ENCODE assay signal across 8 cellular contexts in the genomic region with DNA sequence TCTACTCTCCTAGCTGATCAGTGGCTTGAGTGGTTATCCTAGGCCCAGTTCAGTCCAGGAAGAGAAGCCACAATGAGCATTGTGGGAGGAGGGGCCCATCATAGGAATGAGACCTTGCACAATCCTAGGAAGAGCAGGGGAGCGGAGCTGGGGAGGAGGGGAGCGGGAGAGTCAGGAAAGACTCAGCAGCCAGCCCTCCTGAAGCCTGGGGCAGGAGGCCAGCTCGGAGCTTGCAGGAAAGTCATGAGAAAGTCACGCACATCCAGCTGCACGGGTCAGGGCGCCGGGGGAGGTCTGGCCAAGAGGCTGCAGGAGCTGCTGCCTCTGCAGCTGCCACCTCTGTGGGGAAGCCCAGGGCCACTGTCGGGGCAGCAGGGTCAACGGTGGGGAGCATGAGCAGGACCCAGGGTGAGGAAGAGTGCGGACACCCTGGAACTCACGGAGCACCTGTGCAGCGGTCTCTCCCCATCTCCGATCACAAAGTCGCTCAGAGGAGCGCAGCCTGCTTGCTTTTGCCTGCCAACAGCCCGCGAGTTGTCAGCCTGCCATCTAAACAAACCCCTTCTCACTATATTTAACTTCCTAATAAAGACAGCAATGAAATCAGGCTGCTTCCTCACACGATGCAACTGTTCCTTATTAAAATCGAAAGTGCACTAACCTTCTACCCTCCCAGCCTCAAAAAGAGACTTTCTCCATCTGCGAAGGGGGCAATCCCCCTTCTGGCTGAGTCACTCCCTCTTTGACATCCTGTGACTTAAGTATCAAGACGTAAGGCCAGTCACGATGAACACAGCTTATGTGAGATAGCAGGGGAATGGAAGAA. TPM values are rescaled to one million over a fixed set of nuclear protein-coding genes. Genes with fewer than 3 reads are reported as not detected.
DNase-seq lines count a peak whose midpoint lies in the region; ATAC-seq and TF ChIP-seq lines count a peak whose summit lies in the region.

No MANE protein-coding gene starts in this region.

- H3K4me3 Mint-ChIP-seq in naive thymus-derived CD4-positive, alpha-beta T cell: no peak overlapping the region

- H3K27me3 ChIP-seq in naive thymus-derived CD4-positive, alpha-beta T cell (ENCODE audit: control insufficient read depth in 2 of 2, insufficient read depth in 2 of 2, low read length in 2 of 2): no peaks in the 10 kb centered on the region

- ATAC-seq in naive thymus-derived CD4-positive, alpha-beta T cell: peak; percentile 65
- no peak for ATAC-seq in HG03457 (IDR thresholded peaks at IDR 0.05; ENCODE audit: unreplicated experiment)
- ATAC-seq in HG02571 (IDR thresholded peaks at IDR 0.05; ENCODE audit: unreplicated experiment): no peak

- H3K4me1 ChIP-seq in naive thymus-derived CD4-positive, alpha-beta T cell (ENCODE audit: control insufficient read depth in 2 of 2, insufficient read depth in 2 of 2, low read length in 2 of 2): peaks cover 0 to 6% of the 10 kb centered on the region in 2 donors

- intact Hi-C loops in naive thymus-derived CD4-positive, alpha-beta T cell (cut with micrococcal nuclease): no loop called here

- H3K36me3 ChIP-seq in naive thymus-derived CD4-positive, alpha-beta T cell (ENCODE audit: control insufficient read depth in 2 of 3, insufficient read depth in 3 of 3, low read length in 3 of 3): no peaks in the 10 kb centered on the region

- TF ChIP-seq CTCF in coronary artery (IDR thresholded peaks at IDR 0.05): no peak

- peaks cover 4 to 18% (median 5%) of the 10 kb centered on the region in 5 donors for H3K27me3 Mint-ChIP-seq in naive thymus-derived CD4-positive, alpha-beta T cell

- H3K27ac Mint-ChIP-seq in naive thymus-derived CD4-positive, alpha-beta T cell: peak overlapping the region in 1 of 9 donors; percentile 27

- no peaks in the 10 kb centered on the region for H3K36me3 Mint-ChIP-seq in naive thymus-derived CD4-positive, alpha-beta T cell

- no peaks in the 10 kb centered on the region for H3K9me3 Mint-ChIP-seq in naive thymus-derived CD4-positive, alpha-beta T cell

- peak; percentile 86 for DNase-seq in ELR (ENCODE audit: low read depth)
- DNase-seq in NCI-H460 (ENCODE audit: extremely low read depth, low read depth): peak; percentile 71
- DNase-seq in coronary artery (ENCODE audit: low spot score): no peak
- no peak for DNase-seq in naive thymus-derived CD4-positive, alpha-beta T cell
- no peak for DNase-seq in effector CD4-positive, alpha-beta T cell
- DNase-seq in DMS79 (lab: John Stamatoyannopoulos, UW): no peak

- H3K27ac ChIP-seq in coronary artery: no peak overlapping the region
- H3K27ac ChIP-seq in naive thymus-derived CD4-positive, alpha-beta T cell (ENCODE audit: low read depth, low read length): no peak overlapping the region

- peak overlapping the region; percentile 63 for H3K4me3 ChIP-seq in coronary artery
- no peak overlapping the region for H3K4me3 ChIP-seq in naive thymus-derived CD4-positive, alpha-beta T cell (ENCODE audit: low read length)

- CTCF ChIA-PET in naive thymus-derived CD4-positive, alpha-beta T cell (lab: Charles Lee): no interaction called here

- POLR2A ChIA-PET in naive thymus-derived CD4-positive, alpha-beta T cell (lab: Charles Lee): no interaction called here

- peaks cover 0 to 7% (median 0%) of the 10 kb centered on the region in 7 donors for H3K4me1 Mint-ChIP-seq in naive thymus-derived CD4-positive, alpha-beta T cell

- H3K9me3 ChIP-seq in naive thymus-derived CD4-positive, alpha-beta T cell (ENCODE audit: control insufficient read depth in 2 of 3, low read length in 3 of 3): no peaks in the 10 kb centered on the region

RNA-seq across cellular contexts. Expression of a gene that starts 52.8 kb away (rescaled TPM):
- total RNA-seq in NCI-H460 (2014; rRNA removed; shearing (Covaris generic)): 22.5 and 23.1 TPM in 2 replicates
- 12.0 TPM in 2 replicates for polyA plus RNA-seq in NCI-H460 (2014; cell fraction: nucleus; rRNA removed)
- total RNA-seq in naive thymus-derived CD4-positive, alpha-beta T cell: 10 to 100 TPM in 1 of 5 experiments, 1 to 10 TPM in 4; 6.8 to 10.2 (median 8.7) TPM
- polyA plus RNA-seq in naive thymus-derived CD4-positive, alpha-beta T cell: 1 to 10 TPM; 1.0 to 4.5 TPM

Comparison
In these comparisons a context has a peak if more than half of its experiments do, and no peak if none do; other contexts are left out.
1. DNase-seq: peak in ELR (single experiment) and NCI-H460 (single experiment); none in coronary artery (single experiment), naive thymus-derived CD4-positive, alpha-beta T cell (0 of 9), effector CD4-positive, alpha-beta T cell (single experiment) and DMS79 (single experiment).